In genomic region chr17:63440127-63440769, GRCh38 we compare ENCODE assay signal across 12 cellular contexts. TPM values are rescaled to one million over a fixed set of nuclear protein-coding genes. Genes with fewer than 3 reads are reported as not detected.
DNase-seq lines count a peak whose midpoint lies in the region; ATAC-seq, FAIRE-seq and TF ChIP-seq lines count a peak whose summit lies in the region.
"Had no signal": no experiment of that assay in that cellular context is flagged by ENCODE, and none has a peak within 500 bp of the region (broad histone marks: within the 10 kb centered on the region; RNA-seq: fewer than 3 reads in every experiment).

No MANE protein-coding gene starts in this region.

- POLR2A ChIA-PET in PC-3 (lab: Charles Lee; ENCODE audit: unreplicated experiment): interaction anchor here (0.6 kb wide), 1 partner anchor 12 kb away, joined by 4 read pairs; no protein-coding TSS in a partner anchor

- intact Hi-C loops in PC-3 (cut with micrococcal nuclease): no loop called here

- H3K9me2 ChIP-seq in PC-3 (replicated peaks; ENCODE audit: low read length): no peaks in the 10 kb centered on the region

- ATAC-seq in PC-3: no peak; the same call in 1 of the 2 replicates
- ATAC-seq in naive B cell (ENCODE audit: low read depth in 2 of 2): no peak
- no peak for ATAC-seq in HG02610 (IDR thresholded peaks at IDR 0.05; ENCODE audit: unreplicated experiment)

- peaks cover 18 to 33% (median 30%) of the 10 kb centered on the region in 3 donors for H3K4me1 Mint-ChIP-seq in naive B cell
- H3K4me1 Mint-ChIP-seq in progenitor cell of endocrine pancreas (ENCODE audit: low read depth): peaks cover 3% of the 10 kb centered on the region

- FAIRE-seq in RCC 7860 (lab: Jason Lieb, UNC): no peak
- FAIRE-seq: GM18507 had no signal

- peak overlapping the region; percentile 61 for H3K27ac ChIP-seq in ACC112 (ENCODE audit: low read depth, low read length)
- H3K27ac ChIP-seq in PC-3 (ENCODE audit: low read length): peak overlapping the region; percentile 66
- H3K27ac ChIP-seq in caudate nucleus (ENCODE audit: low read depth, low read length): peak overlapping the region; percentile 36
- H3K27ac ChIP-seq: epithelial cell of prostate had no signal

- H3K36me3 Mint-ChIP-seq in naive B cell (no peaks in the 10 kb centered on the region), progenitor cell of endocrine pancreas (ENCODE audit: insufficient read depth) (peaks cover 2% of the 10 kb centered on the region)

- CTCF ChIA-PET in PC-3 (lab: Charles Lee): interaction anchor here (0.6 to 1.5 kb wide), 4 partner anchors 15 to 172 kb away, joined by 3 to 8 read pairs (median 3); no protein-coding TSS in a partner anchor

- peaks cover 4% of the 10 kb centered on the region for H3F3A ChIP-seq in PC-3 (ENCODE audit: low read length, unreplicated experiment)

- H3K36me3 ChIP-seq in ACC112 (ENCODE audit: insufficient read depth, low read length): no peaks in the 10 kb centered on the region
- no peaks in the 10 kb centered on the region for H3K36me3 ChIP-seq in PC-3 (ENCODE audit: low read depth, low read length)

- no peaks in the 10 kb centered on the region for H3K9me3 ChIP-seq in PC-3 (ENCODE audit: low read length)

- H3K9ac ChIP-seq in PC-3 (ENCODE audit: low read length): peak overlapping the region; percentile 7; the same call in 1 of the 2 replicates

- TF ChIP-seq CTCF in PC-3 (conservative IDR thresholded peaks at IDR 0.05; ENCODE audit: low read depth, low read length): no peak
- TF ChIP-seq CTCF in progenitor cell of endocrine pancreas (IDR thresholded peaks at IDR 0.05; ENCODE audit: unreplicated experiment): no peak

- H3K4me2 ChIP-seq in PC-3 (ENCODE audit: low read length): peak overlapping the region; percentile 51

- peaks cover 32% of the 10 kb centered on the region for H3K4me1 ChIP-seq in ACC112 (ENCODE audit: control insufficient read depth, insufficient read depth, low read length, unreplicated experiment)
- H3K4me1 ChIP-seq in PC-3 (ENCODE audit: insufficient read depth, low read length): peaks cover 47% of the 10 kb centered on the region

- H3K4me3 ChIP-seq in ACC112 (ENCODE audit: low read depth, low read length) (peak overlapping the region; percentile 29), PC-3 (ENCODE audit: low read length) (peak overlapping the region; percentile 21; the same call in 1 of the 2 replicates)

- no TSS peak for BruUV-seq in PC-3 (replicated peaks; lab: Mats Ljungman, UMichigan)

- H3K79me2 ChIP-seq in ACC112 (ENCODE audit: control insufficient read depth, insufficient read depth, low read length, unreplicated experiment): peaks cover 27% of the 10 kb centered on the region
- peaks cover 88% of the 10 kb centered on the region for H3K79me2 ChIP-seq in PC-3 (ENCODE audit: low read length)

- H3K9me3 Mint-ChIP-seq in naive B cell: peaks cover 0 to 3% (median 0%) of the 10 kb centered on the region in 7 donors
- no peaks in the 10 kb centered on the region for H3K9me3 Mint-ChIP-seq in progenitor cell of endocrine pancreas (ENCODE audit: low read depth)

- H3K27me3 Mint-ChIP-seq in naive B cell (peaks cover 0 to 19% (median 0%) of the 10 kb centered on the region in 3 donors), progenitor cell of endocrine pancreas (no peaks in the 10 kb centered on the region)

- no peak overlapping the region for H2AFZ ChIP-seq in ACC112 (ENCODE audit: low read length, unreplicated experiment)
- H2AFZ ChIP-seq in PC-3 (ENCODE audit: low read length): no peak overlapping the region

- peak overlapping the region; percentile 1 to 93 (median 80) for H3K27ac Mint-ChIP-seq in naive B cell
- no peak overlapping the region for H3K27ac Mint-ChIP-seq in progenitor cell of endocrine pancreas

- H3K27me3 ChIP-seq in ACC112 (ENCODE audit: insufficient read depth, low read length) (no peaks in the 10 kb centered on the region), PC-3 (ENCODE audit: low read length) (no peaks in the 10 kb centered on the region)

- no peaks in the 10 kb centered on the region for H4K20me1 ChIP-seq in PC-3 (ENCODE audit: low read length)

- DNase-seq in PC-3 (no peak), caudate nucleus (lab: John Stamatoyannopoulos, UW) (no peak), naive B cell (no peak), progenitor cell of endocrine pancreas (ENCODE audit: low spot score, unreplicated experiment) (no peak), RCC 7860 (ENCODE audit: low spot score) (no peak)
- DNase-seq in stimulated activated CD4-positive, alpha-beta T cell treated with anti-CD3 and anti-CD28 coated beads, Interleukin-1b, Interleukin-23, amount 100 ng/mL, for 48 hours: no peak
- DNase-seq: KG1, midbrain had no signal

- peak overlapping the region in 6 of 8 donors; percentile 4 to 87 (median 33) for H3K4me3 Mint-ChIP-seq in naive B cell
- no peak overlapping the region for H3K4me3 Mint-ChIP-seq in progenitor cell of endocrine pancreas (ENCODE audit: low read depth)

RNA-seq across cellular contexts. Expression of gene CYB561, which starts 5.9 kb away (rescaled TPM):
- total RNA-seq in PC-3 (2014; rRNA removed) (125 and 145 TPM in 2 replicates), progenitor cell of endocrine pancreas (34.5 and 37.3 TPM in 2 replicates)
- 1 to 10 TPM in 4 of 6 donors, under 1 TPM in 1, not detected in 1; 0.66 to 3.4 (median 1.6) TPM for polyA plus RNA-seq in naive B cell (ENCODE audit: low read depth in 6 of 6)

RNA-seq across cellular contexts. Expression of gene ACE, which starts 36.6 kb away (rescaled TPM):
- 8.7 and 9.1 TPM in 2 replicates for total RNA-seq in PC-3 (2014; rRNA removed)
- not detected for polyA plus RNA-seq in naive B cell (ENCODE audit: low read depth in 6 of 6)
- total RNA-seq in progenitor cell of endocrine pancreas: 6.4 and 6.8 TPM in 2 replicates
